Comparison of ENCODE assay signal across 19 cellular contexts in the genomic region with DNA sequence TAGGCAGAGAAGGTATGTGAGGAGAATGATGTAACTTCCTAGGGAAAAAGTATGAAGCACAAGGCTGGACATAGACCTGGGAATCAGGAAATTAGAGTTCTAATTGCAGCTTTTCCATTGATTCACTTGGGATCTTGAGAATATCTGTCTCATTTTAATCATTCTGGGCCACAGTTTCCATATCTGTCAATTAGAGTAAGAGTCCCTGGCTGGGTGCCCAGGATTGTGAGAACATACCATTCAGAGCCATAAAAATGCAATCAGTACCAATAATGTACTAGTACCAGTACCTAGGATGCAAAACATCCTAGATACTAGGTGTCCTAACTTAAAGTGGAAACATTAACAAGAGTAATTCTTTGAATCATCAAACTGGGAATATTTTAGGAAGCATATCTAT. TPM values are rescaled to one million over a fixed set of nuclear protein-coding genes. Genes with fewer than 3 reads are reported as not detected.
A peak's percentile ranks its signal among the peaks of the same experiment; 100 is the strongest.
DNase-seq lines count a peak whose midpoint lies in the region; ATAC-seq and TF ChIP-seq lines count a peak whose summit lies in the region.
"Had no signal": no experiment of that assay in that cellular context is flagged by ENCODE, and none has a peak within 500 bp of the region (broad histone marks: within the 10 kb centered on the region; RNA-seq: fewer than 3 reads in every experiment).

No MANE protein-coding gene starts in this region.

- H3K4me3 ChIP-seq in ACC112 (ENCODE audit: low read depth, low read length) (no peak overlapping the region), fibroblast of mammary gland (ENCODE audit: control insufficient read depth, low read depth, low read length) (no peak overlapping the region), osteoblast (ENCODE audit: insufficient read depth, low read length) (no peak overlapping the region), Caco-2 (ENCODE audit: low read depth, low read length) (no peak overlapping the region), neural progenitor cell (no peak overlapping the region)
- H3K4me3 ChIP-seq: lower lobe of right lung, psoas muscle had no signal

- CTCF ChIA-PET in Caco-2 (lab: Charles Lee), result no interaction called here

- POLR2A ChIA-PET in Caco-2 (lab: Charles Lee), result no interaction called here

- H3K4me2 ChIP-seq in osteoblast (ENCODE audit: insufficient read depth, low read length) (no peak overlapping the region), neural progenitor cell (no peak overlapping the region)

- intact Hi-C loops in Caco-2 (cut with micrococcal nuclease; ENCODE audit: unreplicated experiment), result no loop called here

- ATAC-seq in stimulated activated memory B cell treated with anti-CD40 and anti-IgM and Interleukin-4, amounts not matched to agents 10 μg/mL and 1 μg/mL and 100 μg/mL, for 72 hours, result no peak
- ATAC-seq: lower lobe of right lung, natural killer cell, PC-3, psoas muscle had no signal

- no peaks in the 10 kb centered on the region for H3K27me3 ChIP-seq in ACC112 (ENCODE audit: insufficient read depth, low read length)
- H3K27me3 ChIP-seq in osteoblast (ENCODE audit: insufficient read depth, low read length), result no peaks in the 10 kb centered on the region
- H3K27me3 ChIP-seq in Caco-2 (replicated peaks; ENCODE audit: control insufficient read depth, insufficient read depth, low read length), result no peaks in the 10 kb centered on the region
- H3K27me3 ChIP-seq in neural progenitor cell, result no peaks in the 10 kb centered on the region
- H3K27me3 ChIP-seq: brain microvascular endothelial cell had no signal

- TF ChIP-seq CTCF in fibroblast of mammary gland (conservative IDR thresholded peaks at IDR 0.05; ENCODE audit: control insufficient read depth, insufficient read depth, low read depth, low read length) (no peak), osteoblast (IDR thresholded peaks at IDR 0.05; ENCODE audit: extremely low read depth, low read depth, low read length) (no peak), Caco-2 (IDR thresholded peaks at IDR 0.05; ENCODE audit: insufficient read depth in 1 of 2, low read depth in 1 of 2, low read length in 1 of 2, severe bottlenecking in 1 of 2, unreplicated experiment in 1 of 2) (no peak), neural progenitor cell (IDR thresholded peaks at IDR 0.05) (no peak)

- BruUV-seq in Caco-2 (replicated peaks; lab: Mats Ljungman, UMichigan), result no TSS peak

- no peak overlapping the region for H3K9ac ChIP-seq in neural progenitor cell

- H3K4me3 Mint-ChIP-seq in Caco-2 (ENCODE audit: unreplicated experiment), result no peak overlapping the region
- no peak overlapping the region for H3K4me3 Mint-ChIP-seq in neural progenitor cell
- no peak overlapping the region for H3K4me3 Mint-ChIP-seq in stimulated activated memory B cell treated with anti-CD40 and anti-IgM and Interleukin-4, amounts not matched to agents 10 μg/mL and 1 μg/mL and 100 μg/mL, for 72 hours
- H3K4me3 Mint-ChIP-seq: activated naive CD4-positive, alpha-beta T cell treated with anti-CD3 and anti-CD28 coated beads, Interleukin-2, amount 50 U/mL, for 24 hours; natural killer cell had no signal

- H3K36me3 Mint-ChIP-seq in Caco-2 (ENCODE audit: insufficient read depth, unreplicated experiment) (no peaks in the 10 kb centered on the region), neural progenitor cell (no peaks in the 10 kb centered on the region)
- H3K36me3 Mint-ChIP-seq in stimulated activated memory B cell treated with anti-CD40 and anti-IgM and Interleukin-4, amounts not matched to agents 10 μg/mL and 1 μg/mL and 100 μg/mL, for 72 hours, result no peaks in the 10 kb centered on the region
- H3K36me3 Mint-ChIP-seq: activated naive CD4-positive, alpha-beta T cell treated with anti-CD3 and anti-CD28 coated beads, Interleukin-2, amount 50 U/mL, for 24 hours; natural killer cell had no signal

- H3K36me3 ChIP-seq in ACC112 (ENCODE audit: insufficient read depth, low read length), result peaks cover 82% of the 10 kb centered on the region
- H3K36me3 ChIP-seq in osteoblast (ENCODE audit: insufficient read depth, low read length), result peaks cover 66% of the 10 kb centered on the region
- H3K36me3 ChIP-seq in Caco-2 (ENCODE audit: control insufficient read depth, insufficient read depth, low read length), result no peaks in the 10 kb centered on the region
- H3K36me3 ChIP-seq in neural progenitor cell, result no peaks in the 10 kb centered on the region

- H3K27me3 Mint-ChIP-seq in Caco-2 (ENCODE audit: insufficient read depth, unreplicated experiment) (no peaks in the 10 kb centered on the region), neural progenitor cell (ENCODE audit: insufficient read depth, low read depth) (no peaks in the 10 kb centered on the region)
- H3K27me3 Mint-ChIP-seq in stimulated activated memory B cell treated with anti-CD40 and anti-IgM and Interleukin-4, amounts not matched to agents 10 μg/mL and 1 μg/mL and 100 μg/mL, for 72 hours, result peaks cover 32% of the 10 kb centered on the region

- H3K27ac ChIP-seq in ACC112 (ENCODE audit: low read depth, low read length), result peak overlapping the region; percentile 53
- peak overlapping the region; percentile 8 for H3K27ac ChIP-seq in osteoblast (ENCODE audit: low read depth, low read length)
- no peak overlapping the region for H3K27ac ChIP-seq in neural progenitor cell
- H3K27ac ChIP-seq: brain microvascular endothelial cell, lower lobe of right lung, psoas muscle had no signal

- H3K27ac Mint-ChIP-seq in Caco-2 (ENCODE audit: unreplicated experiment) (no peak overlapping the region), neural progenitor cell (no peak overlapping the region)
- no peak overlapping the region for H3K27ac Mint-ChIP-seq in stimulated activated memory B cell treated with anti-CD40 and anti-IgM and Interleukin-4, amounts not matched to agents 10 μg/mL and 1 μg/mL and 100 μg/mL, for 72 hours
- H3K27ac Mint-ChIP-seq: activated naive CD4-positive, alpha-beta T cell treated with anti-CD3 and anti-CD28 coated beads, Interleukin-2, amount 50 U/mL, for 24 hours; natural killer cell had no signal

- H3K9me3 ChIP-seq in osteoblast (ENCODE audit: low read depth, low read length) (no peaks in the 10 kb centered on the region), Caco-2 (no peaks in the 10 kb centered on the region), neural progenitor cell (ENCODE audit: low read depth) (no peaks in the 10 kb centered on the region)
- H3K9me3 ChIP-seq: lower lobe of right lung, psoas muscle had no signal

- H3K4me1 ChIP-seq in ACC112 (ENCODE audit: control insufficient read depth, insufficient read depth, low read length, unreplicated experiment), result peaks cover 50% of the 10 kb centered on the region
- peaks cover 14% of the 10 kb centered on the region for H3K4me1 ChIP-seq in osteoblast (ENCODE audit: insufficient read depth, low read length)
- H3K4me1 ChIP-seq in Caco-2, result no peaks in the 10 kb centered on the region
- H3K4me1 ChIP-seq in neural progenitor cell, result peaks cover 11% of the 10 kb centered on the region
- H3K4me1 ChIP-seq: psoas muscle had no signal

- H4K20me1 ChIP-seq in osteoblast (ENCODE audit: insufficient read depth, low read length) (no peaks in the 10 kb centered on the region), neural progenitor cell (ENCODE audit: low read depth) (no peaks in the 10 kb centered on the region)

- H3K79me2 ChIP-seq in ACC112 (ENCODE audit: control insufficient read depth, insufficient read depth, low read length, unreplicated experiment) (peaks cover 83% of the 10 kb centered on the region), osteoblast (ENCODE audit: insufficient read depth, low read length) (peaks cover 82% of the 10 kb centered on the region), neural progenitor cell (ENCODE audit: low read depth) (no peaks in the 10 kb centered on the region)

- no peaks in the 10 kb centered on the region for H3K9me3 Mint-ChIP-seq in Caco-2 (ENCODE audit: unreplicated experiment)
- no peaks in the 10 kb centered on the region for H3K9me3 Mint-ChIP-seq in neural progenitor cell
- no peaks in the 10 kb centered on the region for H3K9me3 Mint-ChIP-seq in stimulated activated memory B cell treated with anti-CD40 and anti-IgM and Interleukin-4, amounts not matched to agents 10 μg/mL and 1 μg/mL and 100 μg/mL, for 72 hours
- H3K9me3 Mint-ChIP-seq: activated naive CD4-positive, alpha-beta T cell treated with anti-CD3 and anti-CD28 coated beads, Interleukin-2, amount 50 U/mL, for 24 hours; natural killer cell had no signal

- DNase-seq in NCI-H69 (lab: John Stamatoyannopoulos, UW) (peak; percentile 6), fibroblast of mammary gland (ENCODE audit: low read depth) (peak; percentile 50), osteoblast (ENCODE audit: insufficient read length, low spot score, missing footprints) (peak; percentile 43), Caco-2 (no peak), hippocampal formation (lab: John Stamatoyannopoulos, UW) (no peak), neural progenitor cell (ENCODE audit: low spot score) (no peak)
- DNase-seq: activated CD4-positive, alpha-beta T cell treated with anti-CD3 and anti-CD28 coated beads, Interleukin-2, amount 50 U/mL, for 4 hours; activated T-cell treated with anti-CD3 and anti-CD28 coated beads, Interleukin-2, amount 50 U/mL, for 1 hour; brain microvascular endothelial cell; lower lobe of right lung; natural killer cell; NCI-H187; NCI-H524 treated with DMSO at 0.1 percent for 48 hours; PC-3; psoas muscle had no signal

- H3K4me1 Mint-ChIP-seq in Caco-2 (ENCODE audit: low read depth, unreplicated experiment), result no peaks in the 10 kb centered on the region
- H3K4me1 Mint-ChIP-seq in neural progenitor cell, result no peaks in the 10 kb centered on the region
- H3K4me1 Mint-ChIP-seq in stimulated activated memory B cell treated with anti-CD40 and anti-IgM and Interleukin-4, amounts not matched to agents 10 μg/mL and 1 μg/mL and 100 μg/mL, for 72 hours, result no peaks in the 10 kb centered on the region
- H3K4me1 Mint-ChIP-seq: activated naive CD4-positive, alpha-beta T cell treated with anti-CD3 and anti-CD28 coated beads, Interleukin-2, amount 50 U/mL, for 24 hours; natural killer cell had no signal

- no peaks in the 10 kb centered on the region for H3F3A ChIP-seq in neural progenitor cell (ENCODE audit: low read depth)

- H2AFZ ChIP-seq in ACC112 (ENCODE audit: low read length, unreplicated experiment) (no peak overlapping the region), osteoblast (ENCODE audit: low read length) (no peak overlapping the region), neural progenitor cell (replicated peaks) (no peak overlapping the region)

RNA-seq across cellular contexts. Expression of gene CAV1, which starts 29.6 kb away (rescaled TPM):
- 291 and 337 TPM in 2 replicates for total RNA-seq in osteoblast
- 4.9 and 6.0 TPM in 2 replicates for total RNA-seq in Caco-2 (2022)
- total RNA-seq in neural progenitor cell (ENCODE audit: low replicate concordance), result 0.19 and 1.2 TPM in 2 replicates
- total RNA-seq: G401, natural killer cell had no signal

RNA-seq across cellular contexts. Expression of gene CAV2, which starts 54.9 kb away (rescaled TPM):
- 62.8 and 67.3 TPM in 2 replicates for total RNA-seq in osteoblast
- total RNA-seq in Caco-2 (2022), result 17.6 and 18.1 TPM in 2 replicates
- total RNA-seq in neural progenitor cell (ENCODE audit: low replicate concordance), result 0.37 and 0.56 TPM in 2 replicates
- total RNA-seq: G401 had no signal

Comparison
In these comparisons a context has a peak if more than half of its experiments do, and no peak if none do; other contexts are left out.
1. DNase-seq: peak in NCI-H69 (single experiment), fibroblast of mammary gland (single experiment) and osteoblast (single experiment); none in Caco-2 (0 of 2), hippocampal formation (0 of 2) and neural progenitor cell (single experiment).
2. RNA of gene CAV1, which starts 29.6 kb away (total RNA-seq): 291 to 337 TPM in osteoblast; 4.9 to 6.0 TPM in Caco-2 and 0.19 to 1.2 TPM in neural progenitor cell; every median in the first group is over 10 times any median in the second.
3. RNA of gene CAV2, which starts 54.9 kb away (total RNA-seq): 62.8 to 67.3 TPM in osteoblast and 17.6 to 18.1 TPM in Caco-2; 0.37 to 0.56 TPM in neural progenitor cell; every median in the first group is over 10 times any median in the second.